In the genomic region with DNA sequence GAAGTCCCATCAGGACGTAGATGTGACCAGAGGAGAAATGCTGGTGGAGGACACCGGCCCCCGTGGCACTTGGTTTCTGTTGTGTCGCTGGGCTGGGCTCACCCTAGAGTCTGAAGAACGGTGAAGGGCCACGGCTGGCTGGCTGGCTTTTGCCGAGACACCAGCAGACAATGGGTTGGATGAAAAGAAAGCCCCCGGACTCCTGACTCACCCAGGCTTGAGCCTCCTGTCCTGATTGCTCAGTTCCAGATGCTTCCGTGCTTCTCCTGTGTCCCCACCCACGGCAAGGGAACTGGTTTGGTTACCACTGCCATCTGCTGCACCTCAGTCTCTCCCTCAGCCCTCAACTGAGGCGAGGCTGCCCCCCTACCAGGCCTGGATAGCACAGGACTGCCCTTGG, we compare ENCODE assay signal across 19 cellular contexts. TPM values are rescaled to one million over a fixed set of nuclear protein-coding genes. Genes with fewer than 3 reads are reported as not detected.
DNase-seq lines count a peak whose midpoint lies in the region; ATAC-seq and TF ChIP-seq lines count a peak whose summit lies in the region.
"Had no signal": no experiment of that assay in that cellular context is flagged by ENCODE, and none has a peak within 500 bp of the region (broad histone marks: within the 10 kb centered on the region; RNA-seq: fewer than 3 reads in every experiment).

No MANE protein-coding gene starts in this region.

- peaks cover 4% of the 10 kb centered on the region for H3F3A ChIP-seq in GM23248 (ENCODE audit: insufficient read depth)

- H3K4me2 ChIP-seq in GM23248 (ENCODE audit: unreplicated experiment) (no peak overlapping the region), mesenchymal stem cell (ENCODE audit: low read length, poor library complexity, severe bottlenecking) (no peak overlapping the region)

- peak overlapping the region in 1 of 2 experiments; percentile 7 for H2BK12ac ChIP-seq in mesenchymal stem cell (ENCODE audit: low read length in 2 of 2)

- H2AFZ ChIP-seq in GM23248 (no peak overlapping the region), mesenchymal stem cell (ENCODE audit: low read depth, low read length) (no peak overlapping the region)

- no peak overlapping the region for H3K18ac ChIP-seq in mesenchymal stem cell (ENCODE audit: low read depth in 1 of 2, low read length in 2 of 2)

- H3K27me3 ChIP-seq in GM23248 (replicated peaks; ENCODE audit: insufficient read depth) (no peaks in the 10 kb centered on the region), mesenchymal stem cell (ENCODE audit: control insufficient read depth in 1 of 2, insufficient read depth in 1 of 2, low read length in 2 of 2) (no peaks in the 10 kb centered on the region)
- H3K27me3 ChIP-seq in CD4-positive, alpha-beta memory T cell (ENCODE audit: insufficient read depth, low read length): no peaks in the 10 kb centered on the region

- DNase-seq in GM23248 (peak; percentile 55), coronary artery (ENCODE audit: low spot score) (no peak), mesenchymal stem cell (no peak), NCI-H1417 treated with DMSO at 0.1 percent for 48 hours (lab: John Stamatoyannopoulos, UW) (no peak), T-helper 9 cell (no peak)
- no peak for DNase-seq in stimulated activated naive B cell treated with anti-CD40 and anti-IgM and Interleukin-4, amounts not matched to agents 10 μg/mL and 1 μg/mL and 100 μg/mL, for 72 hours
- no peak for DNase-seq in CD4-positive, alpha-beta memory T cell
- DNase-seq: activated B cell treated with CpG ODN at 0.5 μM for 24 hours; activated naive CD4-positive, alpha-beta T cell treated with anti-CD3 and anti-CD28 coated beads, Interleukin-2, amount 10 ng/mL, durations not matched to agents 7 days and 5 days; GF-D8; Karpas-422; NCI-H187; NCI-H510A had no signal

- H3K4ac ChIP-seq in mesenchymal stem cell (ENCODE audit: low read depth in 1 of 2, low read length in 2 of 2): no peak overlapping the region

- peaks cover 31 to 32% of the 10 kb centered on the region in 2 donors for H3K4me1 Mint-ChIP-seq in stimulated activated naive B cell treated with anti-CD40 and anti-IgM and Interleukin-4, amounts not matched to agents 10 μg/mL and 1 μg/mL and 100 μg/mL, for 72 hours
- peaks cover 0 to 22% (median 12%) of the 10 kb centered on the region in 4 donors for H3K4me1 Mint-ChIP-seq in CD4-positive, alpha-beta memory T cell
- H3K4me1 Mint-ChIP-seq: activated naive CD4-positive, alpha-beta T cell treated with anti-CD3 and anti-CD28 coated beads, Interleukin-2, amount 10 ng/mL, durations not matched to agents 7 days and 5 days had no signal

- intact Hi-C loops in CD4-positive, alpha-beta memory T cell (cut with micrococcal nuclease): no loop called here

- H4K91ac ChIP-seq in mesenchymal stem cell (ENCODE audit: low read length): no peak overlapping the region

- CTCF ChIA-PET in CD4-positive, alpha-beta memory T cell (lab: Charles Lee; ENCODE audit: partially characterized antibody): interaction anchor here (1.5 to 13.8 kb wide), 6 partner anchors 18 to 100 kb away, joined by 3 to 671 read pairs (median 9); partner anchors contain the start of gene SLC48A1

- H3K27ac ChIP-seq in GM23248: no peak overlapping the region
- peak overlapping the region; percentile 78 to 92 for H3K27ac ChIP-seq in coronary artery
- H3K27ac ChIP-seq in mesenchymal stem cell (ENCODE audit: low read length, poor library complexity, severe bottlenecking): no peak overlapping the region
- H3K27ac ChIP-seq in CD4-positive, alpha-beta memory T cell (ENCODE audit: low read depth, low read length): no peak overlapping the region
- H3K27ac ChIP-seq: epithelial cell of prostate had no signal

- no peak overlapping the region for H4K8ac ChIP-seq in mesenchymal stem cell (ENCODE audit: low read length)

- H2BK120ac ChIP-seq in mesenchymal stem cell (ENCODE audit: low read depth, low read length): peak overlapping the region; percentile 39

- TF ChIP-seq CTCF in coronary artery (IDR thresholded peaks at IDR 0.05): no peak

- H4K20me1 ChIP-seq in GM23248 (ENCODE audit: insufficient read depth): no peaks in the 10 kb centered on the region

- peak overlapping the region; percentile 47 for H3K27ac Mint-ChIP-seq in stimulated activated naive B cell treated with anti-CD40 and anti-IgM and Interleukin-4, amounts not matched to agents 10 μg/mL and 1 μg/mL and 100 μg/mL, for 72 hours
- peak overlapping the region in 2 of 7 donors; percentile 36 to 68 for H3K27ac Mint-ChIP-seq in CD4-positive, alpha-beta memory T cell
- H3K27ac Mint-ChIP-seq: activated naive CD4-positive, alpha-beta T cell treated with anti-CD3 and anti-CD28 coated beads, Interleukin-2, amount 10 ng/mL, durations not matched to agents 7 days and 5 days; stimulated activated naive CD8-positive, alpha-beta T cell treated with anti-CD3 and anti-CD28 coated beads, Interleukin-15, Interleukin-2, amounts not matched to agents 100 ng/mL and 50 ng/mL, for 24 hours had no signal

- no peak overlapping the region for H3K23ac ChIP-seq in mesenchymal stem cell (ENCODE audit: low read length in 2 of 2)

- no peak overlapping the region for H2BK5ac ChIP-seq in mesenchymal stem cell (ENCODE audit: low read depth, low read length, poor library complexity, severe bottlenecking)

- H3K9me3 ChIP-seq in GM23248 (ENCODE audit: low read depth): no peaks in the 10 kb centered on the region
- no peaks in the 10 kb centered on the region for H3K9me3 ChIP-seq in mesenchymal stem cell (ENCODE audit: control insufficient read depth, low read length)
- H3K9me3 ChIP-seq in CD4-positive, alpha-beta memory T cell (ENCODE audit: control insufficient read depth in 1 of 2, low read length in 2 of 2): no peaks in the 10 kb centered on the region

- H3K9me2 ChIP-seq in GM23248 (ENCODE audit: insufficient read depth): no peaks in the 10 kb centered on the region

- POLR2A ChIA-PET in CD4-positive, alpha-beta memory T cell (lab: Charles Lee; ENCODE audit: partially characterized antibody): interaction anchor here (1.2 kb wide), 1 partner anchor 12 kb away, joined by 3 read pairs; no protein-coding TSS in a partner anchor

- ATAC-seq in stimulated activated naive B cell treated with anti-CD40 and anti-IgM and Interleukin-4, amounts not matched to agents 10 μg/mL and 1 μg/mL and 100 μg/mL, for 72 hours (replicated peaks): no peak
- ATAC-seq in GM18858 (IDR thresholded peaks at IDR 0.05; ENCODE audit: unreplicated experiment): no peak

- no peaks in the 10 kb centered on the region for H3K79me2 ChIP-seq in GM23248 (ENCODE audit: insufficient read depth)

- H2BK15ac ChIP-seq in mesenchymal stem cell (ENCODE audit: low read depth, poor library complexity, severe bottlenecking): no peak overlapping the region

- H3K9ac ChIP-seq in GM23248 (no peak overlapping the region), mesenchymal stem cell (ENCODE audit: low read length) (no peak overlapping the region)

- H3K36me3 Mint-ChIP-seq in stimulated activated naive B cell treated with anti-CD40 and anti-IgM and Interleukin-4, amounts not matched to agents 10 μg/mL and 1 μg/mL and 100 μg/mL, for 72 hours: peaks cover 14 to 21% of the 10 kb centered on the region in 2 donors
- H3K36me3 Mint-ChIP-seq in CD4-positive, alpha-beta memory T cell: no peaks in the 10 kb centered on the region
- H3K36me3 Mint-ChIP-seq: activated naive CD4-positive, alpha-beta T cell treated with anti-CD3 and anti-CD28 coated beads, Interleukin-2, amount 10 ng/mL, durations not matched to agents 7 days and 5 days had no signal

- no peaks in the 10 kb centered on the region for H3K27me3 Mint-ChIP-seq in stimulated activated naive B cell treated with anti-CD40 and anti-IgM and Interleukin-4, amounts not matched to agents 10 μg/mL and 1 μg/mL and 100 μg/mL, for 72 hours
- H3K27me3 Mint-ChIP-seq in CD4-positive, alpha-beta memory T cell: no peaks in the 10 kb centered on the region
- H3K27me3 Mint-ChIP-seq: activated B cell treated with CpG ODN at 0.5 μM for 24 hours; central memory CD8-positive, alpha-beta T cell; stimulated activated naive CD8-positive, alpha-beta T cell treated with anti-CD3 and anti-CD28 coated beads, Interleukin-15, Interleukin-2, amounts not matched to agents 100 ng/mL and 50 ng/mL, for 24 hours had no signal

- no peaks in the 10 kb centered on the region for H3K9me3 Mint-ChIP-seq in stimulated activated naive B cell treated with anti-CD40 and anti-IgM and Interleukin-4, amounts not matched to agents 10 μg/mL and 1 μg/mL and 100 μg/mL, for 72 hours
- H3K9me3 Mint-ChIP-seq in CD4-positive, alpha-beta memory T cell: no peaks in the 10 kb centered on the region
- H3K9me3 Mint-ChIP-seq: activated B cell treated with CpG ODN at 0.5 μM for 24 hours; activated naive CD4-positive, alpha-beta T cell treated with anti-CD3 and anti-CD28 coated beads, Interleukin-2, amount 10 ng/mL, durations not matched to agents 7 days and 5 days; central memory CD8-positive, alpha-beta T cell; stimulated activated naive CD8-positive, alpha-beta T cell treated with anti-CD3 and anti-CD28 coated beads, Interleukin-15, Interleukin-2, amounts not matched to agents 100 ng/mL and 50 ng/mL, for 24 hours had no signal

- no peaks in the 10 kb centered on the region for H3K36me3 ChIP-seq in GM23248 (ENCODE audit: low read depth)
- H3K36me3 ChIP-seq in mesenchymal stem cell (ENCODE audit: control insufficient read depth in 1 of 2, insufficient read depth in 2 of 2, low read depth in 1 of 2, low read length in 2 of 2): peaks cover 0 to 57% of the 10 kb centered on the region in 2 experiments
- H3K36me3 ChIP-seq in CD4-positive, alpha-beta memory T cell (ENCODE audit: insufficient read depth, low read length): no peaks in the 10 kb centered on the region

- in situ Hi-C loops in GM23248 (cut with MboI): no loop called here

- 70 to 79% methylated on average over 11 of the region's 11 CpGs for WGBS in GM23248 (ENCODE audit: low coverage in 1 of 2, low lambda C conversion rate in 2 of 2, missing lambda C conversion rate in 2 of 2), 2 experiments
- WGBS in mesenchymal stem cell: 94% methylated on average over 11 of the region's 11 CpGs

- no peaks in the 10 kb centered on the region for H3K79me1 ChIP-seq in mesenchymal stem cell (replicated peaks; ENCODE audit: low read length, poor library complexity, severe bottlenecking)

- H3K14ac ChIP-seq in mesenchymal stem cell (ENCODE audit: low read length in 2 of 2): peak overlapping the region in 1 of 2 experiments; percentile 5

- no peak overlapping the region for H3K4me3 ChIP-seq in GM23248
- H3K4me3 ChIP-seq in coronary artery: no peak overlapping the region
- H3K4me3 ChIP-seq in mesenchymal stem cell (ENCODE audit: insufficient read depth in 1 of 2, low read depth in 1 of 2, low read length in 2 of 2): no peak overlapping the region
- no peak overlapping the region for H3K4me3 ChIP-seq in CD4-positive, alpha-beta memory T cell (ENCODE audit: low read length in 2 of 2)
- H3K4me3 ChIP-seq: lung had no signal

- peaks cover 16% of the 10 kb centered on the region for H3K4me1 ChIP-seq in GM23248 (ENCODE audit: insufficient read depth)
- peaks cover 19% of the 10 kb centered on the region for H3K4me1 ChIP-seq in mesenchymal stem cell (ENCODE audit: control insufficient read depth, insufficient read depth, low read depth, low read length)
- H3K4me1 ChIP-seq in CD4-positive, alpha-beta memory T cell (ENCODE audit: insufficient read depth, low read length): peaks cover 8% of the 10 kb centered on the region

- H2AK5ac ChIP-seq in mesenchymal stem cell (ENCODE audit: low read length, severe bottlenecking): no peak overlapping the region

- H3K4me3 Mint-ChIP-seq in stimulated activated naive B cell treated with anti-CD40 and anti-IgM and Interleukin-4, amounts not matched to agents 10 μg/mL and 1 μg/mL and 100 μg/mL, for 72 hours: no peak overlapping the region
- peak overlapping the region in 1 of 8 donors; percentile 45 for H3K4me3 Mint-ChIP-seq in CD4-positive, alpha-beta memory T cell
- H3K4me3 Mint-ChIP-seq: activated B cell treated with CpG ODN at 0.5 μM for 24 hours; activated naive CD4-positive, alpha-beta T cell treated with anti-CD3 and anti-CD28 coated beads, Interleukin-2, amount 10 ng/mL, durations not matched to agents 7 days and 5 days; central memory CD8-positive, alpha-beta T cell; stimulated activated naive CD8-positive, alpha-beta T cell treated with anti-CD3 and anti-CD28 coated beads, Interleukin-15, Interleukin-2, amounts not matched to agents 100 ng/mL and 50 ng/mL, for 24 hours had no signal

RNA-seq across cellular contexts. Expression of gene ENDOU, which starts 10.4 kb away (rescaled TPM):
- total RNA-seq in GM23248 (2014; rRNA removed; shearing (Covaris generic)): 0.22 TPM in 1 of 2 replicates, not detected in the other
- polyA plus RNA-seq in GM23248 (2016; fragmentation: Nextera tagmentation; extraction: Ambion mirVana): 0.10 TPM in 1 of 2 replicates, not detected in the other
- polyA plus RNA-seq in mesenchymal stem cell (2013, experiment 1 of 2): not detected
- not detected for polyA plus RNA-seq in mesenchymal stem cell (2013, experiment 2 of 2)
- total RNA-seq in CD4-positive, alpha-beta memory T cell: not detected
- not detected for polyA plus RNA-seq in CD4-positive, alpha-beta memory T cell
- total RNA-seq: H7 had no signal

RNA-seq across cellular contexts. Expression of gene RAPGEF3, which starts 23.0 kb away (rescaled TPM):
- 1.3 and 3.7 TPM in 2 replicates for total RNA-seq in GM23248 (2014; rRNA removed; shearing (Covaris generic))
- polyA plus RNA-seq in GM23248 (2016; fragmentation: Nextera tagmentation; extraction: Ambion mirVana): 1.1 and 1.4 TPM in 2 replicates
- polyA plus RNA-seq in mesenchymal stem cell (2013, experiment 1 of 2): 1.2 TPM
- 1.2 TPM for polyA plus RNA-seq in mesenchymal stem cell (2013, experiment 2 of 2)
- under 1 TPM; 0.15 to 0.39 TPM for total RNA-seq in CD4-positive, alpha-beta memory T cell
- polyA plus RNA-seq in CD4-positive, alpha-beta memory T cell: under 1 TPM in 1 of 2 donors, not detected in 1; 0.14 TPM

RNA-seq across cellular contexts. Expression of gene RPAP3, which starts 29.8 kb away (rescaled TPM):
- total RNA-seq in GM23248 (2014; rRNA removed; shearing (Covaris generic)): 16.2 and 18.6 TPM in 2 replicates
- polyA plus RNA-seq in GM23248 (2016; fragmentation: Nextera tagmentation; extraction: Ambion mirVana): 27.7 and 27.8 TPM in 2 replicates
- polyA plus RNA-seq in mesenchymal stem cell (2013, experiment 1 of 2): 28.1 TPM
- polyA plus RNA-seq in mesenchymal stem cell (2013, experiment 2 of 2): 30.9 TPM
- 10 to 100 TPM; 40.8 to 41.8 TPM for total RNA-seq in CD4-positive, alpha-beta memory T cell
- 10 to 100 TPM; 32.1 to 33.3 TPM for polyA plus RNA-seq in CD4-positive, alpha-beta memory T cell

RNA-seq across cellular contexts. Expression of gene SLC48A1, which starts 37.4 kb away (rescaled TPM):
- 16.4 and 20.9 TPM in 2 replicates for total RNA-seq in GM23248 (2014; rRNA removed; shearing (Covaris generic))
- polyA plus RNA-seq in GM23248 (2016; fragmentation: Nextera tagmentation; extraction: Ambion mirVana): 19.1 and 21.8 TPM in 2 replicates
- polyA plus RNA-seq in mesenchymal stem cell (2013, experiment 1 of 2): 8.4 TPM
- polyA plus RNA-seq in mesenchymal stem cell (2013, experiment 2 of 2): 8.3 TPM
- total RNA-seq in CD4-positive, alpha-beta memory T cell: 10 to 100 TPM; 12.1 to 12.3 TPM
- polyA plus RNA-seq in CD4-positive, alpha-beta memory T cell: 1 to 10 TPM; 8.7 to 9.0 TPM

Comparison
In these comparisons a context has a peak if more than half of its experiments do, and no peak if none do; other contexts are left out.
1. H3K27ac ChIP-seq: peak in coronary artery (2 of 2); none in GM23248 (single experiment), mesenchymal stem cell (single experiment) and CD4-positive, alpha-beta memory T cell (single experiment).